Comparison of ENCODE assay signal across 24 cellular contexts in the genomic region with DNA sequence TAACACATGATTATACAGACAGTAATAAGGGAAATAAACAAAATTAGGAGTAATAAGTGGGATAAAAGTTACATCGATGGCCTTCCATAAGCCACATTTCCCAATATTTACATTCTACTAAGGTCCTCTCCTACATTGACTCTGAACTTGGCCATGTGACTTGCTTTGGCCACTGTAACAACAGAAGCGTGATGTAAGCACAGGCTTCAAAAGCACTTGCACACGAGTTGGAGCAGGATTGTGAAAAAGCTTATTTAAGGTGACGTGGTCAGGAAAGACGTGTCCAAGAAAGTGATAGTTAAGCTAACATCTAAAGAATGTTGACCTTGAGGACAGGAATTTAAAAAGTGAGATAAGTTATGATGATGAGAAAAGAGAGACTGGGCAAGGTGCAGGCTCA. TPM values are rescaled to one million over a fixed set of nuclear protein-coding genes. Genes with fewer than 3 reads are reported as not detected.
DNase-seq lines count a peak whose midpoint lies in the region; ATAC-seq, FAIRE-seq and TF ChIP-seq lines count a peak whose summit lies in the region.
"Had no signal": no experiment of that assay in that cellular context is flagged by ENCODE, and none has a peak within 500 bp of the region (broad histone marks: within the 10 kb centered on the region; RNA-seq: fewer than 3 reads in every experiment).

No MANE protein-coding gene starts in this region.

- no peak for ATAC-seq in A549
- peak; percentile 49 for ATAC-seq in left lobe of liver
- no peak for ATAC-seq in natural killer cell treated with Interleukin-12 subunit alpha and Interleukin-12 subunit beta and Interleukin-15 and Interleukin-18, amount 100 ng/mL, for 72 hours
- ATAC-seq in HG02973 (IDR thresholded peaks at IDR 0.05; ENCODE audit: unreplicated experiment): no peak
- no peak for ATAC-seq in GM21737 (IDR thresholded peaks at IDR 0.05; ENCODE audit: unreplicated experiment)

- H3K36me3 Mint-ChIP-seq in natural killer cell treated with Interleukin-12 subunit alpha and Interleukin-12 subunit beta and Interleukin-15 and Interleukin-18, amount 100 ng/mL, for 72 hours: no peaks in the 10 kb centered on the region

- H3K27me3 ChIP-seq in transverse colon: no peaks in the 10 kb centered on the region

- H3K4me2 ChIP-seq in A549: no peak overlapping the region
- H3K4me2 ChIP-seq: PC-9 had no signal

- no peak for TF ChIP-seq POLR2A in A549 (IDR thresholded peaks at IDR 0.05; ENCODE audit: low read length)
- no peak for TF ChIP-seq POLR2A in transverse colon (IDR thresholded peaks at IDR 0.05)

- no peak overlapping the region for H3K4me3 Mint-ChIP-seq in natural killer cell treated with Interleukin-12 subunit alpha and Interleukin-12 subunit beta and Interleukin-15 and Interleukin-18, amount 100 ng/mL, for 72 hours
- H3K4me3 Mint-ChIP-seq: H9, HFFc6 had no signal

- no peaks in the 10 kb centered on the region for H3K36me3 ChIP-seq in transverse colon

- H3K4me1 ChIP-seq in A549 (peaks cover 16% of the 10 kb centered on the region), transverse colon (no peaks in the 10 kb centered on the region)

- no peak overlapping the region for H3K4me3 ChIP-seq in A549
- no peak overlapping the region for H3K4me3 ChIP-seq in transverse colon
- H3K4me3 ChIP-seq: PC-9 had no signal

- CTCF ChIA-PET in A549 (lab: Yijun Ruan, JAX): interaction anchor here (0.9 to 2.7 kb wide), 7 partner anchors 9 to 249 kb away, joined by 3 to 12 read pairs (median 8); a partner anchor contains a TSS

- H3K27me3 Mint-ChIP-seq in natural killer cell treated with Interleukin-12 subunit alpha and Interleukin-12 subunit beta and Interleukin-15 and Interleukin-18, amount 100 ng/mL, for 72 hours: no peaks in the 10 kb centered on the region

- H3K27ac Mint-ChIP-seq in natural killer cell treated with Interleukin-12 subunit alpha and Interleukin-12 subunit beta and Interleukin-15 and Interleukin-18, amount 100 ng/mL, for 72 hours: peak overlapping the region; percentile 56 to 96
- H3K27ac Mint-ChIP-seq: HFFc6 had no signal

- in situ Hi-C loops in transverse colon (cut with MboI; ENCODE audit: low pct_ligation_motif_present in 1 of 4, low pct_unique_long_range_greater_than_20kb in 1 of 4, low sequenced_read_pairs in 3 of 4): loop anchor here in 3 of 4 donors (10.0 to 25.0 kb wide), 3 partner anchors 173 to 1141 kb away; no protein-coding TSS in a partner anchor

- H3K9me3 ChIP-seq in A549 (no peaks in the 10 kb centered on the region), transverse colon (no peaks in the 10 kb centered on the region)

- no peak for DNase-seq in A549 (ENCODE audit: low read depth in 1 of 2, low spot score in 1 of 2)
- DNase-seq in amniotic epithelial cell (ENCODE audit: low read depth): peak; percentile 73
- no peak for DNase-seq in left lobe of liver (ENCODE audit: low spot score)
- DNase-seq in natural killer cell treated with Interleukin-12 subunit alpha and Interleukin-12 subunit beta and Interleukin-15 and Interleukin-18, amount 100 ng/mL, for 72 hours (ENCODE audit: low spot score): no peak
- DNase-seq in transverse colon: no peak
- DNase-seq in activated CD4-positive, CD25-positive, alpha-beta regulatory T cell (lab: John Stamatoyannopoulos, UW): no peak
- DNase-seq: 8988T, DMS79, H9, HFFc6, KG1, NCI-H1105, NCI-H2029 treated with DMSO at 0.1 percent for 48 hours, NCI-H226, NCI-H510A treated with DMSO at 0.1 percent for 48 hours, NCI-H748 treated with DMSO at 0.1 percent for 48 hours, PC-9, RPMI8226, SHP77 had no signal

- TF ChIP-seq EP300 in A549 (IDR thresholded peaks at IDR 0.05): no peak
- no peak for TF ChIP-seq EP300 in transverse colon (IDR thresholded peaks at IDR 0.05; ENCODE audit: low read depth)

- no peak for TF ChIP-seq RAD21 in A549 (conservative IDR thresholded peaks at IDR 0.05 in 1 of 2, IDR thresholded peaks at IDR 0.05 in 1 of 2)

- peaks cover 56 to 60% of the 10 kb centered on the region in 2 donors for H3K4me1 Mint-ChIP-seq in natural killer cell treated with Interleukin-12 subunit alpha and Interleukin-12 subunit beta and Interleukin-15 and Interleukin-18, amount 100 ng/mL, for 72 hours (ENCODE audit: low read depth in 2 of 2)

- H3K9me3 Mint-ChIP-seq in natural killer cell treated with Interleukin-12 subunit alpha and Interleukin-12 subunit beta and Interleukin-15 and Interleukin-18, amount 100 ng/mL, for 72 hours: no peaks in the 10 kb centered on the region
- H3K9me3 Mint-ChIP-seq: H9, HFFc6 had no signal

- 69% methylated on average over 5 of the region's 5 CpGs for WGBS in A549 (ENCODE audit: missing lambda C conversion rate)
- WGBS in transverse colon (ENCODE audit: low coverage in 1 of 2), 2 donors: 87 to 100% methylated on average over 1 to 5 of the region's 5 CpGs

- TF ChIP-seq CTCF in A549 (IDR thresholded peaks at IDR 0.05) (no peak), transverse colon (IDR thresholded peaks at IDR 0.05) (no peak)

- FAIRE-seq in A549 (lab: Jason Lieb, UNC): no peak
- FAIRE-seq: GM19239 had no signal

- POLR2A ChIA-PET in A549 (lab: Yijun Ruan, JAX): interaction anchor here (0.6 to 2.4 kb wide), 2 partner anchors 9 to 93 kb away, joined by 3 to 6 read pairs; no protein-coding TSS in a partner anchor

- intact Hi-C loops in transverse colon (cut with DNase I; ENCODE audit: low total_unique reads): no loop called here

- no peak overlapping the region for H3K27ac ChIP-seq in A549
- no peak overlapping the region for H3K27ac ChIP-seq in transverse colon
- H3K27ac ChIP-seq: C4-2B, HL-60, PC-9 had no signal

TF ChIP-seq in A549, 52 proteins besides CTCF, POLR2A, EP300 and RAD21:
- TF ChIP-seq KDM1A (IDR thresholded peaks at IDR 0.05; ENCODE audit: low read depth): no peak
- TF ChIP-seq, protein P1, sequence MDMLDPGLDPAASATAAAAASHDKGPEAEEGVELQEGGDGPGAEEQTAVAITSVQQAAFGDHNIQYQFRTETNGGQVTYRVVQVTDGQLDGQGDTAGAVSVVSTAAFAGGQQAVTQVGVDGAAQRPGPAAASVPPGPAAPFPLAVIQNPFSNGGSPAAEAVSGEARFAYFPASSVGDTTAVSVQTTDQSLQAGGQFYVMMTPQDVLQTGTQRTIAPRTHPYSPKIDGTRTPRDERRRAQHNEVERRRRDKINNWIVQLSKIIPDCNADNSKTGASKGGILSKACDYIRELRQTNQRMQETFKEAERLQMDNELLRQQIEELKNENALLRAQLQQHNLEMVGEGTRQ (IDR thresholded peaks at IDR 0.05): 0 out of 2 replicates have a peak, but pooled peaks have one; percentile 9

RNA-seq across cellular contexts. Expression of a gene that starts 9.8 kb away (rescaled TPM):
- polyA plus RNA-seq in A549 (2011; rRNA removed) (161 and 236 TPM in 2 replicates), A549 (2017; fragmentation: RNase III; extraction: RNeasy Plus Mini Kit Qiagen cat#74134 plus additional on column Dnase treatment) (136 to 158 TPM (median 146 TPM) in 3 replicates)
- 65.5 and 72.7 TPM in 2 replicates for polyA plus RNA-seq in A549 (2012; cell fraction: cytosol; rRNA removed)
- polyA plus RNA-seq in A549 (2012; cell fraction: nucleus; rRNA removed): 146 and 156 TPM in 2 replicates
- 427 and 492 TPM in 2 replicates for polyA minus RNA-seq in A549 (2011; rRNA and poly(A)+ RNA removed)
- total RNA-seq in left lobe of liver (43.3 TPM), transverse colon (100 to 1,000 TPM in 3 of 4 donors, 10 to 100 TPM in 1; 56.3 to 352 (median 236) TPM)
- 10 to 100 TPM; 39.8 to 63.7 TPM for total RNA-seq in natural killer cell treated with Interleukin-12 subunit alpha and Interleukin-12 subunit beta and Interleukin-15 and Interleukin-18, amount 100 ng/mL, for 72 hours
